ENCODE assay signal across 9 cellular contexts in genomic region chr2:31234690-31235503, GRCh38. TPM values are rescaled to one million over a fixed set of nuclear protein-coding genes. Genes with fewer than 3 reads are reported as not detected.
DNase-seq lines count a peak whose midpoint lies in the region; ATAC-seq and TF ChIP-seq lines count a peak whose summit lies in the region.
"Had no signal": no experiment of that assay in that cellular context is flagged by ENCODE, and none has a peak within 500 bp of the region (broad histone marks: within the 10 kb centered on the region; RNA-seq: fewer than 3 reads in every experiment).

No MANE protein-coding gene starts in this region.

- H3K9me3 Mint-ChIP-seq in activated CD4-positive, alpha-beta T cell treated with anti-CD3 and anti-CD28 coated beads, Interleukin-2, amount 10 ng/mL, durations not matched to agents 24 days and 14 days = no peaks in the 10 kb centered on the region
- H3K9me3 Mint-ChIP-seq in brain = no peaks in the 10 kb centered on the region

- H3K9me3 ChIP-seq in lower lobe of right lung (no peaks in the 10 kb centered on the region), thyroid gland (no peaks in the 10 kb centered on the region)

- no peak for DNase-seq in activated CD4-positive, alpha-beta T cell treated with anti-CD3 and anti-CD28 coated beads, Interleukin-2, amount 10 ng/mL, durations not matched to agents 24 days and 14 days
- DNase-seq in activated CD4-positive, alpha-beta T cell treated with anti-CD3 and anti-CD28 coated beads for 48 hours = no peak
- no peak for DNase-seq in lower lobe of right lung
- no peak for DNase-seq in thyroid gland
- no peak for DNase-seq in DMS 273 treated with DMSO at 0.1 percent for 48 hours (lab: John Stamatoyannopoulos, UW)
- no peak for DNase-seq in DMS79 (lab: John Stamatoyannopoulos, UW)
- DNase-seq: RPMI8226 had no signal

- WGBS in thyroid gland, 2 donors = 80% methylated on average over 10 to 11 of the region's 17 CpGs

- H3K4me3 Mint-ChIP-seq in activated CD4-positive, alpha-beta T cell treated with anti-CD3 and anti-CD28 coated beads, Interleukin-2, amount 10 ng/mL, durations not matched to agents 24 days and 14 days = peak overlapping the region; percentile 58
- H3K4me3 Mint-ChIP-seq in brain = peak overlapping the region; percentile 84 to 87 (median 85)

- H3K27me3 ChIP-seq in lower lobe of right lung (ENCODE audit: low read depth) (no peaks in the 10 kb centered on the region), thyroid gland (no peaks in the 10 kb centered on the region)

- H3K36me3 ChIP-seq in lower lobe of right lung (no peaks in the 10 kb centered on the region), thyroid gland (no peaks in the 10 kb centered on the region)

- peak overlapping the region; percentile 69 for H3K4me3 ChIP-seq in lower lobe of right lung
- H3K4me3 ChIP-seq in thyroid gland (replicated peaks in 1 of 3) = peak overlapping the region in 2 of 3 donors; percentile 40 to 49

- no peaks in the 10 kb centered on the region for H3K36me3 Mint-ChIP-seq in activated CD4-positive, alpha-beta T cell treated with anti-CD3 and anti-CD28 coated beads, Interleukin-2, amount 10 ng/mL, durations not matched to agents 24 days and 14 days (ENCODE audit: low read depth)
- no peaks in the 10 kb centered on the region for H3K36me3 Mint-ChIP-seq in brain

- peaks cover 8% of the 10 kb centered on the region for H3K4me1 Mint-ChIP-seq in activated CD4-positive, alpha-beta T cell treated with anti-CD3 and anti-CD28 coated beads, Interleukin-2, amount 10 ng/mL, durations not matched to agents 24 days and 14 days
- peaks cover 66% of the 10 kb centered on the region for H3K4me1 Mint-ChIP-seq in brain

- ATAC-seq in lower lobe of right lung (no peak), GM19395 (IDR thresholded peaks at IDR 0.05; ENCODE audit: unreplicated experiment) (no peak)

- H3K27me3 Mint-ChIP-seq in activated CD4-positive, alpha-beta T cell treated with anti-CD3 and anti-CD28 coated beads, Interleukin-2, amount 10 ng/mL, durations not matched to agents 24 days and 14 days = peaks cover 15% of the 10 kb centered on the region
- no peaks in the 10 kb centered on the region for H3K27me3 Mint-ChIP-seq in brain

- TF ChIP-seq POLR2A in thyroid gland (IDR thresholded peaks at IDR 0.05) = no peak

- TF ChIP-seq CTCF in brain (conservative IDR thresholded peaks at IDR 0.05) = no peak
- no peak for TF ChIP-seq CTCF in lower lobe of right lung (IDR thresholded peaks at IDR 0.05)
- TF ChIP-seq CTCF in thyroid gland (IDR thresholded peaks at IDR 0.05) = no peak

- H3K27ac ChIP-seq in lower lobe of right lung = peak overlapping the region; percentile 72
- no peak overlapping the region for H3K27ac ChIP-seq in thyroid gland

- H3K27ac Mint-ChIP-seq in activated CD4-positive, alpha-beta T cell treated with anti-CD3 and anti-CD28 coated beads, Interleukin-2, amount 10 ng/mL, durations not matched to agents 24 days and 14 days = no peak overlapping the region
- H3K27ac Mint-ChIP-seq in brain = peak overlapping the region; percentile 22 to 76 (median 51)

- H3K4me1 ChIP-seq in lower lobe of right lung (peaks cover 24% of the 10 kb centered on the region), thyroid gland (peaks cover 5 to 16% of the 10 kb centered on the region in 2 donors)

- intact Hi-C loops in activated CD4-positive, alpha-beta T cell treated with anti-CD3 and anti-CD28 coated beads, Interleukin-2, amount 10 ng/mL, durations not matched to agents 24 days and 14 days (cut with micrococcal nuclease) = loop anchor here (5.0 kb wide), 1 partner anchor 97 kb away; no protein-coding TSS in a partner anchor
- intact Hi-C loops in lower lobe of right lung (cut with DNase I) = no loop called here
- intact Hi-C loops in thyroid gland (cut with DNase I) = loop anchor here (10.0 kb wide), 1 partner anchor 100 kb away; no protein-coding TSS in a partner anchor

RNA-seq across cellular contexts. Expression of gene EHD3, which starts 0.9 kb away (rescaled TPM):
- 1.3 and 1.5 TPM in 2 replicates for total RNA-seq in activated CD4-positive, alpha-beta T cell treated with anti-CD3 and anti-CD28 coated beads, Interleukin-2, amount 10 ng/mL, durations not matched to agents 24 days and 14 days
- 14.9 TPM for polyA plus RNA-seq in brain (ENCODE audit: insufficient read depth, low read depth, low replicate concordance)
- total RNA-seq in lower lobe of right lung (11.0 TPM), thyroid gland (1 to 10 TPM; 4.2 to 9.2 (median 5.5) TPM)

RNA-seq across cellular contexts. Expression of gene CAPN14, which starts 17.6 kb away (rescaled TPM):
- total RNA-seq in activated CD4-positive, alpha-beta T cell treated with anti-CD3 and anti-CD28 coated beads, Interleukin-2, amount 10 ng/mL, durations not matched to agents 24 days and 14 days = 0.07 and 0.12 TPM in 2 replicates
- not detected for polyA plus RNA-seq in brain (ENCODE audit: insufficient read depth, low read depth, low replicate concordance)
- total RNA-seq in lower lobe of right lung (0.15 TPM), thyroid gland (under 1 TPM in 2 of 4 donors, not detected in 2; 0.15 to 0.27 TPM)
